Comparison of ENCODE assay signal across 16 cellular contexts in the genomic region with DNA sequence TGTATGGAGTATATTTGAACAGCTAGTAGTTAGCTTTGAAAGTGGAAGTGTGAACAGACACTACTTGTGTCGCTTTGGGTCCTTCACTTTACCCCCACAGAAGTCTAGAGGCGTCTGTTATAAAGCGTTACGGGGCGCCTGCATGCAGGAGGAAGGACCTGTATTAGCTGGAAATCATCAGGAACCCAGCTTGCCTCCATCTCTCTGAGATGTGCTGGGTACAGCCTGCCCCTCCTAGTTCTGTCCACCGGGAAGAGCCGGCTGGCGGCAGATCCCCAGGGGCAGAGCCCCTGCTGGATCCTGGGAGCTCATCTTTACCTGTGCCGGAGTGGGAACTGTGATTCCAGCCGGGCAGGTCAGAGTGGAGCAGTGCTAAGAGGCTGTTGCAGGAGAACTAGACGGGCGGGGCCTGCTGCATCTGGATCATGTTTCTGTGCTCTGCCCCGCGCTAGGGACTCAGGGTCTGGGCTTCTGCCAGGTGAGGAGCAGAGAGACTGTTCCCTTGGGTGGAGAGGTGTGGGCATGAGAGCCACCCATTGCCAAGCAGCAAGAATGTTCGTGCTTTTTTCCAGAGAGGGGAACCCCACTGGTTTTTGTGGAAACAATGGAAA. TPM values are rescaled to one million over a fixed set of nuclear protein-coding genes. Genes with fewer than 3 reads are reported as not detected.
DNase-seq lines count a peak whose midpoint lies in the region; ATAC-seq, FAIRE-seq and TF ChIP-seq lines count a peak whose summit lies in the region.
"Had no signal": no experiment of that assay in that cellular context is flagged by ENCODE, and none has a peak within 500 bp of the region (broad histone marks: within the 10 kb centered on the region; RNA-seq: fewer than 3 reads in every experiment).

No MANE protein-coding gene starts in this region.

- DNase-seq in DMS153 treated with DMSO at 0.1 percent for 48 hours (lab: John Stamatoyannopoulos, UW; ENCODE audit: unreplicated experiment) = peak; percentile 87
- peak; percentile 77 for DNase-seq in NCI-H1105 (lab: John Stamatoyannopoulos, UW)
- DNase-seq in left lobe of liver (ENCODE audit: low spot score) = peak; percentile 44
- no peak for DNase-seq in effector memory CD8-positive, alpha-beta T cell
- no peak for DNase-seq in activated CD8-positive, alpha-beta memory T cell treated with anti-CD3 and anti-CD28 coated beads, Interleukin-2, amount 10 ng/mL, durations not matched to agents 7 days and 5 days
- DNase-seq in kidney = no peak
- DNase-seq: activated T-cell treated with anti-CD3 and anti-CD28 coated beads for 4 hours; anterior cingulate cortex; CD4-positive, CD25-positive, alpha-beta regulatory T cell; effector memory CD4-positive, alpha-beta T cell; hippocampal formation; NCI-H1694; retina; stomach had no signal

- H3K4me3 Mint-ChIP-seq in effector memory CD8-positive, alpha-beta T cell = no peak overlapping the region
- no peak overlapping the region for H3K4me3 Mint-ChIP-seq in activated CD8-positive, alpha-beta memory T cell treated with anti-CD3 and anti-CD28 coated beads, Interleukin-2, amount 10 ng/mL, durations not matched to agents 7 days and 5 days
- H3K4me3 Mint-ChIP-seq: CD4-positive, CD25-positive, alpha-beta regulatory T cell had no signal

- H3K4me1 ChIP-seq in kidney (ENCODE audit: control insufficient read depth in 1 of 2, insufficient read depth in 1 of 2, low read depth in 1 of 2, low read length in 2 of 2) = peaks cover 0 to 2% of the 10 kb centered on the region in 2 donors

- H3K27ac Mint-ChIP-seq in effector memory CD8-positive, alpha-beta T cell = no peak overlapping the region
- H3K27ac Mint-ChIP-seq in activated CD8-positive, alpha-beta memory T cell treated with anti-CD3 and anti-CD28 coated beads, Interleukin-2, amount 10 ng/mL, durations not matched to agents 7 days and 5 days = no peak overlapping the region

- H3K36me3 Mint-ChIP-seq in effector memory CD8-positive, alpha-beta T cell (ENCODE audit: insufficient read depth) = no peaks in the 10 kb centered on the region
- H3K36me3 Mint-ChIP-seq in activated CD8-positive, alpha-beta memory T cell treated with anti-CD3 and anti-CD28 coated beads, Interleukin-2, amount 10 ng/mL, durations not matched to agents 7 days and 5 days = no peaks in the 10 kb centered on the region

- no peaks in the 10 kb centered on the region for H3K27me3 Mint-ChIP-seq in effector memory CD8-positive, alpha-beta T cell
- H3K27me3 Mint-ChIP-seq in activated CD8-positive, alpha-beta memory T cell treated with anti-CD3 and anti-CD28 coated beads, Interleukin-2, amount 10 ng/mL, durations not matched to agents 7 days and 5 days = peaks cover 5% of the 10 kb centered on the region
- H3K27me3 Mint-ChIP-seq: CD4-positive, CD25-positive, alpha-beta regulatory T cell had no signal

- peaks cover 9 to 11% of the 10 kb centered on the region in 2 donors for H3K4me1 Mint-ChIP-seq in effector memory CD8-positive, alpha-beta T cell (ENCODE audit: low read depth in 2 of 2)
- peaks cover 15% of the 10 kb centered on the region for H3K4me1 Mint-ChIP-seq in activated CD8-positive, alpha-beta memory T cell treated with anti-CD3 and anti-CD28 coated beads, Interleukin-2, amount 10 ng/mL, durations not matched to agents 7 days and 5 days

- H3K27ac ChIP-seq in VCaP (peak overlapping the region; percentile 42), kidney (ENCODE audit: low read depth in 2 of 2, low read length in 2 of 2) (no peak overlapping the region)
- H3K27ac ChIP-seq: stomach had no signal

- H3K9me3 Mint-ChIP-seq in effector memory CD8-positive, alpha-beta T cell = no peaks in the 10 kb centered on the region
- no peaks in the 10 kb centered on the region for H3K9me3 Mint-ChIP-seq in activated CD8-positive, alpha-beta memory T cell treated with anti-CD3 and anti-CD28 coated beads, Interleukin-2, amount 10 ng/mL, durations not matched to agents 7 days and 5 days (ENCODE audit: low read depth)

- peak; percentile 8 for ATAC-seq in left lobe of liver
- no peak for ATAC-seq in effector memory CD8-positive, alpha-beta T cell (replicated peaks)
- no peak for ATAC-seq in activated CD8-positive, alpha-beta memory T cell treated with anti-CD3 and anti-CD28 coated beads, Interleukin-2, amount 10 ng/mL, durations not matched to agents 7 days and 5 days
- no peak for ATAC-seq in HG02763 (IDR thresholded peaks at IDR 0.05; ENCODE audit: unreplicated experiment)

- intact Hi-C loops in kidney (cut with DNase I) = no loop called here

- no peak overlapping the region for H3K9ac ChIP-seq in kidney (ENCODE audit: low read length in 2 of 2)

- CTCF ChIA-PET in activated CD8-positive, alpha-beta memory T cell treated with anti-CD3 and anti-CD28 coated beads, Interleukin-2, amount 10 ng/mL, durations not matched to agents 7 days and 5 days (lab: Charles Lee) = interaction anchor here (1.5 to 7.3 kb wide), 5 partner anchors 12 to 226 kb away, joined by 4 to 84 read pairs (median 20); no protein-coding TSS in a partner anchor

- TF ChIP-seq CTCF in VCaP (conservative IDR thresholded peaks at IDR 0.05) (no peak), kidney (IDR thresholded peaks at IDR 0.05; ENCODE audit: borderline replicate concordance, extremely low read depth, insufficient read depth) (no peak)

- no peak for FAIRE-seq in kidney (lab: Jason Lieb, UNC)

- peaks cover 0 to 8% of the 10 kb centered on the region in 2 donors for H3K36me3 ChIP-seq in kidney (ENCODE audit: control insufficient read depth in 1 of 2, insufficient read depth in 2 of 2, low read length in 2 of 2)

- H3K9me3 ChIP-seq in kidney (ENCODE audit: control insufficient read depth in 1 of 2, low read length in 2 of 2) = no peaks in the 10 kb centered on the region
- H3K9me3 ChIP-seq: stomach had no signal

- no peak overlapping the region for H3K4me3 ChIP-seq in kidney (ENCODE audit: low read length in 2 of 2)
- H3K4me3 ChIP-seq: stomach had no signal

RNA-seq across cellular contexts. Expression of gene SPSB1, which starts 22.3 kb away (rescaled TPM):
- total RNA-seq in left lobe of liver (6.2 TPM), kidney (25.9 TPM)
- total RNA-seq in activated CD8-positive, alpha-beta memory T cell treated with anti-CD3 and anti-CD28 coated beads, Interleukin-2, amount 10 ng/mL, durations not matched to agents 7 days and 5 days = 1 to 10 TPM; 8.2 to 9.0 TPM
- polyA plus RNA-seq in kidney (ENCODE audit: insufficient read depth, low read depth, low replicate concordance) = 12.7 TPM

RNA-seq across cellular contexts. Expression of gene H6PD, which starts 35.8 kb away (rescaled TPM):
- total RNA-seq in left lobe of liver (116 TPM), kidney (64.3 TPM)
- 10 to 100 TPM; 13.2 to 13.5 TPM for total RNA-seq in activated CD8-positive, alpha-beta memory T cell treated with anti-CD3 and anti-CD28 coated beads, Interleukin-2, amount 10 ng/mL, durations not matched to agents 7 days and 5 days
- 5.7 TPM for polyA plus RNA-seq in kidney (ENCODE audit: insufficient read depth, low read depth, low replicate concordance)

Comparison
In these comparisons a context has a peak if more than half of its experiments do, and no peak if none do; other contexts are left out.
1. DNase-seq: peak in DMS153 treated with DMSO at 0.1 percent for 48 hours (single experiment), NCI-H1105 (single experiment) and left lobe of liver (single experiment); none in effector memory CD8-positive, alpha-beta T cell (0 of 3), activated CD8-positive, alpha-beta memory T cell treated with anti-CD3 and anti-CD28 coated beads, Interleukin-2, amount 10 ng/mL, durations not matched to agents 7 days and 5 days (single experiment) and kidney (single experiment).